In the genomic region with DNA sequence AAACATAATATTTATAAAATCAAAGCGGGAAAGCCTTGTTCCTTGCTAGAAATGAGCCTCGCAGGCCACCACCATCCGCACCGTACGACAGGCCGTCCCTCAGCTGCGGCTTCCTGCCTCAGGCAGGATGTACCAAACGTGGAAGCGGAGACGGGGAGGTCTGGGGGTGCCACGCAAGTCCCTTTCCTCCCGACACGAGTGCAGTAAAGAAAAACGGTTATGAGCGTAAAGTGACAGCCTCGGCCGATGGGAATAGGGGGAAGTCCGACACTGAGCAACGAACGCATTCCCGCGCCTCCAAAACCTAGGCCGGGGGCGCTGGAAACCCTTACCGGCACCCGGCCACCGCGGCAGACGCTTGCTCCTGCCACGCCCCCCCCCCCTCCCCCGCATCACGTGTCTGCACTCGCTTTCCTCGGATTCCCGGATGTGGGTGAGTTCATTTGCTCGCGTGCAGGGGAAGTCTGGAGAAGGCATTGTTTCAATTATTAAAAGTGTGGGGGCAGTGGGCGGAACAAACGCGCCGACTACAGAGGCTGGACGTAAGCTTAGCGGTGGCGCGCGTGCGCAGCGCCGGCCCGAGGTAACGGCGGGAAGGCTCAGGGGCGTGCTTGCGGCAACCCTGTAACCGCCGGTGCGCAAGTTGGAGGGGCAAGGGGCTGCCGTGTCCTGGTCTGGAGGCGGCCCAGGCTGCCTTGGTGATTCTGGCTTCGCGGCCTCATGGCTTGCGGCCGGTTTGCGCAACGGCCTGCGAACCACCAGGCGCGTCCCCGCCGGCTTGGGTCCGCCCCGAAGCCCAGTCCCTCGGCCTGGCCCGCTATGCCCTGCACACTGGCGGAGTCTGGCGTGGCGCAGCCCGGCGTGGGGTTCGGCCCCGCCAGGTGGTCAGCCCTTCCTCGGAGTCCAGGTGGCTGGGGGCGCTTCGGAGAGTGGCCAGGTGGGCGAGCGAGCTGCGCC, we compare ENCODE assay signal across 1 cellular context.
TF ChIP-seq lines count a peak whose summit lies in the region.

A gene with protein sequence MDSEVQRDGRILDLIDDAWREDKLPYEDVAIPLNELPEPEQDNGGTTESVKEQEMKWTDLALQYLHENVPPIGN (minus strand): TSS at position 366 of the 957 bp plus-strand sequence. CDS start 3,081 bp downstream, outside the sequence.
A gene (plus strand): TSS at position 438 of the 957 bp plus-strand sequence. CDS start 9,264 bp downstream, outside the sequence.

TF ChIP-seq in HepG2, 621 proteins besides CTCF, POLR2A, EP300 and RAD21 (continued from another document and continues in another):
- TF ChIP-seq, protein P1, sequence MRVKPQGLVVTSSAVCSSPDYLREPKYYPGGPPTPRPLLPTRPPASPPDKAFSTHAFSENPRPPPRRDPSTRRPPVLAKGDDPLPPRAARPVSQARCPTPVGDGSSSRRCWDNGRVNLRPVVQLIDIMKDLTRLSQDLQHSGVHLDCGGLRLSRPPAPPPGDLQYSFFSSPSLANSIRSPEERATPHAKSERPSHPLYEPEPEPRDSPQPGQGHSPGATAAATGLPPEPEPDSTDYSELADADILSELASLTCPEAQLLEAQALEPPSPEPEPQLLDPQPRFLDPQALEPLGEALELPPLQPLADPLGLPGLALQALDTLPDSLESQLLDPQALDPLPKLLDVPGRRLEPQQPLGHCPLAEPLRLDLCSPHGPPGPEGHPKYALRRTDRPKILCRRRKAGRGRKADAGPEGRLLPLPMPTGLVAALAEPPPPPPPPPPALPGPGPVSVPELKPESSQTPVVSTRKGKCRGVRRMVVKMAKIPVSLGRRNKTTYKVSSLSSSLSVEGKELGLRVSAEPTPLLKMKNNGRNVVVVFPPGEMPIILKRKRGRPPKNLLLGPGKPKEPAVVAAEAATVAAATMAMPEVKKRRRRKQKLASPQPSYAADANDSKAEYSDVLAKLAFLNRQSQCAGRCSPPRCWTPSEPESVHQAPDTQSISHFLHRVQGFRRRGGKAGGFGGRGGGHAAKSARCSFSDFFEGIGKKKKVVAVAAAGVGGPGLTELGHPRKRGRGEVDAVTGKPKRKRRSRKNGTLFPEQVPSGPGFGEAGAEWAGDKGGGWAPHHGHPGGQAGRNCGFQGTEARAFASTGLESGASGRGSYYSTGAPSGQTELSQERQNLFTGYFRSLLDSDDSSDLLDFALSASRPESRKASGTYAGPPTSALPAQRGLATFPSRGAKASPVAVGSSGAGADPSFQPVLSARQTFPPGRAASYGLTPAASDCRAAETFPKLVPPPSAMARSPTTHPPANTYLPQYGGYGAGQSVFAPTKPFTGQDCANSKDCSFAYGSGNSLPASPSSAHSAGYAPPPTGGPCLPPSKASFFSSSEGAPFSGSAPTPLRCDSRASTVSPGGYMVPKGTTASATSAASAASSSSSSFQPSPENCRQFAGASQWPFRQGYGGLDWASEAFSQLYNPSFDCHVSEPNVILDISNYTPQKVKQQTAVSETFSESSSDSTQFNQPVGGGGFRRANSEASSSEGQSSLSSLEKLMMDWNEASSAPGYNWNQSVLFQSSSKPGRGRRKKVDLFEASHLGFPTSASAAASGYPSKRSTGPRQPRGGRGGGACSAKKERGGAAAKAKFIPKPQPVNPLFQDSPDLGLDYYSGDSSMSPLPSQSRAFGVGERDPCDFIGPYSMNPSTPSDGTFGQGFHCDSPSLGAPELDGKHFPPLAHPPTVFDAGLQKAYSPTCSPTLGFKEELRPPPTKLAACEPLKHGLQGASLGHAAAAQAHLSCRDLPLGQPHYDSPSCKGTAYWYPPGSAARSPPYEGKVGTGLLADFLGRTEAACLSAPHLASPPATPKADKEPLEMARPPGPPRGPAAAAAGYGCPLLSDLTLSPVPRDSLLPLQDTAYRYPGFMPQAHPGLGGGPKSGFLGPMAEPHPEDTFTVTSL (CRISPR knock-in tag; IDR thresholded peaks at IDR 0.05; ENCODE audit: borderline replicate concordance): peak; percentile 58; the same call in 1 of the 2 replicates
- TF ChIP-seq HIVEP1 (CRISPR knock-in tag; IDR thresholded peaks at IDR 0.05): peak; percentile 84
- TF ChIP-seq TCF7 (IDR thresholded peaks at IDR 0.05; ENCODE audit: low read depth): peak; percentile 75
- peak; percentile 82 for TF ChIP-seq ZNF619 (CRISPR knock-in tag; IDR thresholded peaks at IDR 0.05)
- no peak; the same call in 1 of the 2 replicates for TF ChIP-seq NRL (CRISPR knock-in tag; IDR thresholded peaks at IDR 0.05; ENCODE audit: borderline replicate concordance)
- TF ChIP-seq RBAK (CRISPR knock-in tag; IDR thresholded peaks at IDR 0.05): no peak
- 0 out of 2 replicates have a peak, but pooled peaks have one; percentile 38 for TF ChIP-seq ZNF570 (CRISPR knock-in tag; IDR thresholded peaks at IDR 0.05; ENCODE audit: borderline replicate concordance)
- 0 out of 2 replicates have a peak, but pooled peaks have one; percentile 9 for TF ChIP-seq ONECUT2 (CRISPR knock-in tag; IDR thresholded peaks at IDR 0.05)
- peak; percentile 48 for TF ChIP-seq KDM2A (CRISPR knock-in tag; IDR thresholded peaks at IDR 0.05; ENCODE audit: borderline replicate concordance, low read depth)
- no peak for TF ChIP-seq RFX3 (CRISPR knock-in tag; IDR thresholded peaks at IDR 0.05)
- TF ChIP-seq SKI (IDR thresholded peaks at IDR 0.05; ENCODE audit: partially characterized antibody): peak; percentile 35
- TF ChIP-seq ZFP37 (CRISPR knock-in tag; IDR thresholded peaks at IDR 0.05; ENCODE audit: borderline replicate concordance): peak; percentile 74
- TF ChIP-seq SP2 (CRISPR knock-in tag; IDR thresholded peaks at IDR 0.05): peak; percentile 55
- no peak for TF ChIP-seq ZNF34 (CRISPR knock-in tag; IDR thresholded peaks at IDR 0.05; ENCODE audit: borderline replicate concordance)
- TF ChIP-seq HNRNPLL (IDR thresholded peaks at IDR 0.05; ENCODE audit: low read depth, low read length, poor library complexity, severe bottlenecking): peak; percentile 95
- peak; percentile 49; the same call in 1 of the 2 replicates for TF ChIP-seq SMAD3 (CRISPR knock-in tag; IDR thresholded peaks at IDR 0.05)
- TF ChIP-seq, protein P2, sequence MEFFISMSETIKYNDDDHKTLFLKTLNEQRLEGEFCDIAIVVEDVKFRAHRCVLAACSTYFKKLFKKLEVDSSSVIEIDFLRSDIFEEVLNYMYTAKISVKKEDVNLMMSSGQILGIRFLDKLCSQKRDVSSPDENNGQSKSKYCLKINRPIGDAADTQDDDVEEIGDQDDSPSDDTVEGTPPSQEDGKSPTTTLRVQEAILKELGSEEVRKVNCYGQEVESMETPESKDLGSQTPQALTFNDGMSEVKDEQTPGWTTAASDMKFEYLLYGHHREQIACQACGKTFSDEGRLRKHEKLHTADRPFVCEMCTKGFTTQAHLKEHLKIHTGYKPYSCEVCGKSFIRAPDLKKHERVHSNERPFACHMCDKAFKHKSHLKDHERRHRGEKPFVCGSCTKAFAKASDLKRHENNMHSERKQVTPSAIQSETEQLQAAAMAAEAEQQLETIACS (CRISPR knock-in tag; IDR thresholded peaks at IDR 0.05): 0 out of 2 replicates have a peak, but pooled peaks have one; percentile 59
- peak; percentile 51; the same call in 1 of the 2 replicates for TF ChIP-seq ZNF205 (CRISPR knock-in tag; IDR thresholded peaks at IDR 0.05)
- peak; percentile 90 for TF ChIP-seq ZNF343 (CRISPR knock-in tag; IDR thresholded peaks at IDR 0.05)
- peak; percentile 67; the same call in 1 of the 2 replicates for TF ChIP-seq RXRA (CRISPR knock-in tag; IDR thresholded peaks at IDR 0.05)
- TF ChIP-seq ARNT2 (CRISPR knock-in tag; IDR thresholded peaks at IDR 0.05; ENCODE audit: low read depth): peak; percentile 93
- peak; percentile 72; the same call in 1 of the 2 replicates for TF ChIP-seq ZNF232 (CRISPR knock-in tag; IDR thresholded peaks at IDR 0.05; ENCODE audit: borderline replicate concordance)
- peak; percentile 54; the same call in 1 of the 2 replicates for TF ChIP-seq BORCS8-MEF2B (CRISPR knock-in tag; IDR thresholded peaks at IDR 0.05)
- TF ChIP-seq, protein P3, sequence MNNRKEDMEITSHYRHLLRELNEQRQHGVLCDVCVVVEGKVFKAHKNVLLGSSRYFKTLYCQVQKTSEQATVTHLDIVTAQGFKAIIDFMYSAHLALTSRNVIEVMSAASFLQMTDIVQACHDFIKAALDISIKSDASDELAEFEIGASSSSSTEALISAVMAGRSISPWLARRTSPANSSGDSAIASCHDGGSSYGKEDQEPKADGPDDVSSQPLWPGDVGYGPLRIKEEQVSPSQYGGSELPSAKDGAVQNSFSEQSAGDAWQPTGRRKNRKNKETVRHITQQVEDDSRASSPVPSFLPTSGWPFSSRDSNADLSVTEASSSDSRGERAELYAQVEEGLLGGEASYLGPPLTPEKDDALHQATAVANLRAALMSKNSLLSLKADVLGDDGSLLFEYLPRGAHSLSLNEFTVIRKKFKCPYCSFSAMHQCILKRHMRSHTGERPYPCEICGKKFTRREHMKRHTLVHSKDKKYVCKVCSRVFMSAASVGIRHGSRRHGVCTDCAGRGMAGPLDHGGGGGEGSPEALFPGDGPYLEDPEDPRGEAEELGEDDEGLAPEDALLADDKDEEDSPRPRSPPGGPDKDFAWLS (CRISPR knock-in tag; IDR thresholded peaks at IDR 0.05; ENCODE audit: borderline replicate concordance): peak; percentile 84; the same call in 1 of the 2 replicates
- TF ChIP-seq, protein P4, sequence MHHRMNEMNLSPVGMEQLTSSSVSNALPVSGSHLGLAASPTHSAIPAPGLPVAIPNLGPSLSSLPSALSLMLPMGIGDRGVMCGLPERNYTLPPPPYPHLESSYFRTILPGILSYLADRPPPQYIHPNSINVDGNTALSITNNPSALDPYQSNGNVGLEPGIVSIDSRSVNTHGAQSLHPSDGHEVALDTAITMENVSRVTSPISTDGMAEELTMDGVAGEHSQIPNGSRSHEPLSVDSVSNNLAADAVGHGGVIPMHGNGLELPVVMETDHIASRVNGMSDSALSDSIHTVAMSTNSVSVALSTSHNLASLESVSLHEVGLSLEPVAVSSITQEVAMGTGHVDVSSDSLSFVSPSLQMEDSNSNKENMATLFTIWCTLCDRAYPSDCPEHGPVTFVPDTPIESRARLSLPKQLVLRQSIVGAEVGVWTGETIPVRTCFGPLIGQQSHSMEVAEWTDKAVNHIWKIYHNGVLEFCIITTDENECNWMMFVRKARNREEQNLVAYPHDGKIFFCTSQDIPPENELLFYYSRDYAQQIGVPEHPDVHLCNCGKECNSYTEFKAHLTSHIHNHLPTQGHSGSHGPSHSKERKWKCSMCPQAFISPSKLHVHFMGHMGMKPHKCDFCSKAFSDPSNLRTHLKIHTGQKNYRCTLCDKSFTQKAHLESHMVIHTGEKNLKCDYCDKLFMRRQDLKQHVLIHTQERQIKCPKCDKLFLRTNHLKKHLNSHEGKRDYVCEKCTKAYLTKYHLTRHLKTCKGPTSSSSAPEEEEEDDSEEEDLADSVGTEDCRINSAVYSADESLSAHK (CRISPR knock-in tag; IDR thresholded peaks at IDR 0.05; ENCODE audit: borderline replicate concordance): no peak
- TF ChIP-seq SMYD3 (CRISPR knock-in tag; IDR thresholded peaks at IDR 0.05): no peak
- no peak; the same call in 1 of the 2 replicates for TF ChIP-seq FOSL2 (CRISPR knock-in tag; IDR thresholded peaks at IDR 0.05)
- TF ChIP-seq, protein P5, sequence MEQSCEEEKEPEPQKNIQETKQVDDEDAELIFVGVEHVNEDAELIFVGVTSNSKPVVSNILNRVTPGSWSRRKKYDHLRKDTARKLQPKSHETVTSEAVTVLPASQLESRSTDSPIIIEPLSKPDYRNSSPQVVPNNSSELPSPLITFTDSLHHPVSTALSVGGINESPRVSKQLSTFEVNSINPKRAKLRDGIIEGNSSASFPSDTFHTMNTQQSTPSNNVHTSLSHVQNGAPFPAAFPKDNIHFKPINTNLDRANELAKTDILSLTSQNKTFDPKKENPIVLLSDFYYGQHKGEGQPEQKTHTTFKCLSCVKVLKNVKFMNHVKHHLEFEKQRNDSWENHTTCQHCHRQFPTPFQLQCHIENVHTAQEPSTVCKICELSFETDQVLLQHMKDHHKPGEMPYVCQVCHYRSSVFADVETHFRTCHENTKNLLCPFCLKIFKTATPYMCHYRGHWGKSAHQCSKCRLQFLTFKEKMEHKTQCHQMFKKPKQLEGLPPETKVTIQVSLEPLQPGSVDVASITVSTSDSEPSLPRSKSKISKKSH (CRISPR knock-in tag; IDR thresholded peaks at IDR 0.05; ENCODE audit: borderline replicate concordance): no peak; the same call in 1 of the 2 replicates
- TF ChIP-seq, protein P6, sequence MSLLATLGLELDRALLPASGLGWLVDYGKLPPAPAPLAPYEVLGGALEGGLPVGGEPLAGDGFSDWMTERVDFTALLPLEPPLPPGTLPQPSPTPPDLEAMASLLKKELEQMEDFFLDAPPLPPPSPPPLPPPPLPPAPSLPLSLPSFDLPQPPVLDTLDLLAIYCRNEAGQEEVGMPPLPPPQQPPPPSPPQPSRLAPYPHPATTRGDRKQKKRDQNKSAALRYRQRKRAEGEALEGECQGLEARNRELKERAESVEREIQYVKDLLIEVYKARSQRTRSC (CRISPR knock-in tag; IDR thresholded peaks at IDR 0.05; ENCODE audit: low read depth): peak; percentile 88; the same call in 1 of the 2 replicates
- TF ChIP-seq GATAD1 (CRISPR knock-in tag; IDR thresholded peaks at IDR 0.05): peak; percentile 89
- TF ChIP-seq, protein P7, sequence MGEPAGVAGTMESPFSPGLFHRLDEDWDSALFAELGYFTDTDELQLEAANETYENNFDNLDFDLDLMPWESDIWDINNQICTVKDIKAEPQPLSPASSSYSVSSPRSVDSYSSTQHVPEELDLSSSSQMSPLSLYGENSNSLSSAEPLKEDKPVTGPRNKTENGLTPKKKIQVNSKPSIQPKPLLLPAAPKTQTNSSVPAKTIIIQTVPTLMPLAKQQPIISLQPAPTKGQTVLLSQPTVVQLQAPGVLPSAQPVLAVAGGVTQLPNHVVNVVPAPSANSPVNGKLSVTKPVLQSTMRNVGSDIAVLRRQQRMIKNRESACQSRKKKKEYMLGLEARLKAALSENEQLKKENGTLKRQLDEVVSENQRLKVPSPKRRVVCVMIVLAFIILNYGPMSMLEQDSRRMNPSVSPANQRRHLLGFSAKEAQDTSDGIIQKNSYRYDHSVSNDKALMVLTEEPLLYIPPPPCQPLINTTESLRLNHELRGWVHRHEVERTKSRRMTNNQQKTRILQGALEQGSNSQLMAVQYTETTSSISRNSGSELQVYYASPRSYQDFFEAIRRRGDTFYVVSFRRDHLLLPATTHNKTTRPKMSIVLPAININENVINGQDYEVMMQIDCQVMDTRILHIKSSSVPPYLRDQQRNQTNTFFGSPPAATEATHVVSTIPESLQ (CRISPR knock-in tag; conservative IDR thresholded peaks at IDR 0.05): 0 out of 2 replicates have a peak, but pooled peaks have one; percentile 37
- peak; percentile 18; the same call in 1 of the 2 replicates for TF ChIP-seq MIXL1 (CRISPR knock-in tag; IDR thresholded peaks at IDR 0.05)
- TF ChIP-seq ZNF850 (CRISPR knock-in tag; conservative IDR thresholded peaks at IDR 0.05): peak; percentile 31; the same call in 1 of the 2 replicates
- TF ChIP-seq, protein P8, sequence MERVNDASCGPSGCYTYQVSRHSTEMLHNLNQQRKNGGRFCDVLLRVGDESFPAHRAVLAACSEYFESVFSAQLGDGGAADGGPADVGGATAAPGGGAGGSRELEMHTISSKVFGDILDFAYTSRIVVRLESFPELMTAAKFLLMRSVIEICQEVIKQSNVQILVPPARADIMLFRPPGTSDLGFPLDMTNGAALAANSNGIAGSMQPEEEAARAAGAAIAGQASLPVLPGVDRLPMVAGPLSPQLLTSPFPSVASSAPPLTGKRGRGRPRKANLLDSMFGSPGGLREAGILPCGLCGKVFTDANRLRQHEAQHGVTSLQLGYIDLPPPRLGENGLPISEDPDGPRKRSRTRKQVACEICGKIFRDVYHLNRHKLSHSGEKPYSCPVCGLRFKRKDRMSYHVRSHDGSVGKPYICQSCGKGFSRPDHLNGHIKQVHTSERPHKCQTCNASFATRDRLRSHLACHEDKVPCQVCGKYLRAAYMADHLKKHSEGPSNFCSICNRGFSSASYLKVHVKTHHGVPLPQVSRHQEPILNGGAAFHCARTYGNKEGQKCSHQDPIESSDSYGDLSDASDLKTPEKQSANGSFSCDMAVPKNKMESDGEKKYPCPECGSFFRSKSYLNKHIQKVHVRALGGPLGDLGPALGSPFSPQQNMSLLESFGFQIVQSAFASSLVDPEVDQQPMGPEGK (CRISPR knock-in tag; IDR thresholded peaks at IDR 0.05): peak; percentile 87
- no peak for TF ChIP-seq NCOR1 (IDR thresholded peaks at IDR 0.05; ENCODE audit: borderline replicate concordance, low read length)
